25 cellular contexts compared by ENCODE assay signal in the genomic region with DNA sequence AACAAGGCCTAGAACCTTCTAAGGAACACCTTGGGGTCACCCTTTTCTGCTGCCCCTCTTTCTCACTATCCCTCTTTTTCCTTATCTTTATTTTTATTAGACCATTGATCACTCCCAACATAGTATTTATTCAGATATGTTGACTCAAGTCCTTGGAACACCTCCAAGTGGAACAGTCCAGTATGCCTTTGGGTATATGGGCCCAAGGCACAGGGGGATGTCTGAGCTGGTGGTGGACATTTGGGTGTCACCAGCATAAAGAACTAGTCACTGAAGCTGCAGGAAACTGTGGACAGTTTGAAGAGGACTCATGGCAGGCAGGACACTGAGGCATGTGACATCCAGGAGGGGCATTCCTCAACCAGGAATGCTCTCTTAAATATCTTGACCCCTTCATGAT.
"Had no signal": no experiment of that assay in that cellular context is flagged by ENCODE, and none has a peak within 500 bp of the region (broad histone marks: within the 10 kb centered on the region; RNA-seq: fewer than 3 reads in every experiment).

No MANE protein-coding gene starts in this region.

- H3K4me1 Mint-ChIP-seq: activated B cell treated with CpG ODN at 0.5 μM for 24 hours; activated CD4-positive, alpha-beta T cell treated with anti-CD3 and anti-CD28 coated beads for 36 hours; activated naive CD8-positive, alpha-beta T cell treated with anti-CD3 and anti-CD28 coated beads for 36 hours; central memory CD8-positive, alpha-beta T cell; memory B cell; naive B cell; stimulated activated naive CD8-positive, alpha-beta T cell treated with anti-CD3 and anti-CD28 coated beads, Interleukin-15, amount 100 ng/mL, for 72 hours had no signal

- H3K4me3 Mint-ChIP-seq: activated B cell treated with CpG ODN at 0.5 μM for 24 hours; activated CD4-positive, alpha-beta T cell treated with anti-CD3 and anti-CD28 coated beads for 36 hours; activated naive CD8-positive, alpha-beta T cell treated with anti-CD3 and anti-CD28 coated beads for 36 hours; activated T-cell treated with anti-CD3 and anti-CD28 coated beads, Interleukin-2, amount 50 U/mL, for 4 hours; central memory CD8-positive, alpha-beta T cell; effector memory CD8-positive, alpha-beta T cell; memory B cell; naive B cell; neural progenitor cell; stimulated activated naive CD8-positive, alpha-beta T cell treated with anti-CD3 and anti-CD28 coated beads, Interleukin-15, amount 100 ng/mL, for 72 hours; T-helper 1 cell treated with Interleukin-12 subunit alpha and Interleukin-12 subunit beta and Interleukin-4 antibody, amounts not matched to agents 30 μg/mL and 1 μg/mL, for 36 hours had no signal

- H3K27me3 Mint-ChIP-seq: activated CD4-positive, alpha-beta T cell treated with anti-CD3 and anti-CD28 coated beads for 36 hours; memory B cell had no signal

- FAIRE-seq: endothelial cell of umbilical vein, islet of Langerhans had no signal

- ATAC-seq: activated CD4-positive, alpha-beta T cell treated with anti-CD3 and anti-CD28 coated beads for 36 hours; activated T-cell treated with anti-CD3 and anti-CD28 coated beads, Interleukin-2, amount 50 U/mL, for 4 hours; effector memory CD8-positive, alpha-beta T cell; esophagus mucosa; gastroesophageal sphincter; psoas muscle; stimulated activated naive CD8-positive, alpha-beta T cell treated with anti-CD3 and anti-CD28 coated beads, Interleukin-15, amount 100 ng/mL, for 72 hours had no signal

- H3K27ac Mint-ChIP-seq: activated B cell treated with CpG ODN at 0.5 μM for 24 hours; activated CD4-positive, alpha-beta T cell treated with anti-CD3 and anti-CD28 coated beads for 36 hours; activated naive CD8-positive, alpha-beta T cell treated with anti-CD3 and anti-CD28 coated beads for 36 hours; effector memory CD8-positive, alpha-beta T cell; memory B cell; naive B cell; neural progenitor cell; stimulated activated naive CD8-positive, alpha-beta T cell treated with anti-CD3 and anti-CD28 coated beads, Interleukin-15, amount 100 ng/mL, for 72 hours; T-helper 1 cell treated with Interleukin-12 subunit alpha and Interleukin-12 subunit beta and Interleukin-4 antibody, amounts not matched to agents 30 μg/mL and 1 μg/mL, for 36 hours had no signal

- H3K9me3 Mint-ChIP-seq: activated B cell treated with CpG ODN at 0.5 μM for 24 hours; activated naive CD8-positive, alpha-beta T cell treated with anti-CD3 and anti-CD28 coated beads for 36 hours; activated T-cell treated with anti-CD3 and anti-CD28 coated beads, Interleukin-2, amount 50 U/mL, for 4 hours; central memory CD8-positive, alpha-beta T cell; effector memory CD8-positive, alpha-beta T cell; memory B cell; naive B cell; neural progenitor cell; stimulated activated naive CD8-positive, alpha-beta T cell treated with anti-CD3 and anti-CD28 coated beads, Interleukin-15, amount 100 ng/mL, for 72 hours; T-helper 1 cell treated with Interleukin-12 subunit alpha and Interleukin-12 subunit beta and Interleukin-4 antibody, amounts not matched to agents 30 μg/mL and 1 μg/mL, for 36 hours had no signal

- H3K36me3 Mint-ChIP-seq: activated naive CD8-positive, alpha-beta T cell treated with anti-CD3 and anti-CD28 coated beads for 36 hours; memory B cell; naive B cell; neural progenitor cell had no signal

- DNase-seq: activated B cell treated with CpG ODN at 0.5 μM for 24 hours; activated CD4-positive, alpha-beta T cell treated with anti-CD3 and anti-CD28 coated beads for 36 hours; activated CD4-positive, alpha-beta T cell treated with anti-CD3 and anti-CD28 coated beads, Interleukin-2, amount 50 U/mL, for 4 hours; activated CD8-positive, alpha-beta memory T cell treated with anti-CD3 and anti-CD28 coated beads, Interleukin-2, amount 50 U/mL, for 48 hours; activated naive CD4-positive, alpha-beta T cell treated with Interleukin-2 at 50 U/mL for 16 hours; activated naive CD8-positive, alpha-beta T cell treated with anti-CD3 and anti-CD28 coated beads for 36 hours; activated T-cell treated with anti-CD3 and anti-CD28 coated beads, Interleukin-2, amount 50 U/mL, for 4 hours; amniotic stem cell; colonic mucosa; dorsolateral prefrontal cortex; effector memory CD8-positive, alpha-beta T cell; head of caudate nucleus; naive B cell; psoas muscle; stimulated activated CD4-positive, alpha-beta T cell treated with anti-CD3 and anti-CD28 coated beads, Interleukin-12 subunit alpha, Interleukin-12 subunit beta, amount 100 ng/mL, for 4 hours; stimulated activated naive CD8-positive, alpha-beta T cell treated with anti-CD3 and anti-CD28 coated beads, Interleukin-15, amount 100 ng/mL, for 72 hours; tibial artery had no signal
